In the genomic region with DNA sequence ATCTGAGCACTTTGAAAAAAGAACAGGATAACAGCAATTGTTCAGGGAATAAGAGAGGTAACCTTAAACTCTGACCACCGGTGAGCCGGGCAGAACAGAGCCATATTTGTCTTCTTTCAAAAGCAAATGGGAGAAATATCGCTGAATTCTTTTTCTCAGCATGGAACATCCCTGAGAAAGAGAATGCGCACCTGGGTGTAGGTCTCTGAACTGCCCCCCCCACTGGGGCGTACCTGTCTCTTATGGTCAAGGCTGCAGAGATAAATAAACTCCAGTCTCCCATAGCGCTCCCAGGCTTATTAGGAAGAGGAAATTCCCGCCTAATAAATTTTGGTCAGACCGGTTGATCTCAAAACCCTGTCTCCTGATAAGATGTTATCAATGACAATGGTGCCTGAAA, we compare ENCODE assay signal across 5 cellular contexts. TPM values are rescaled to one million over a fixed set of nuclear protein-coding genes. Genes with fewer than 3 reads are reported as not detected.
"Had no signal": no experiment of that assay in that cellular context is flagged by ENCODE, and none has a peak within 500 bp of the region (broad histone marks: within the 10 kb centered on the region; RNA-seq: fewer than 3 reads in every experiment).

No MANE protein-coding gene starts in this region.

RNA-seq across cellular contexts. Expression of gene C22orf42, which starts 12.0 kb away (rescaled TPM):
- total RNA-seq: H4, H7, HepG2, HT-29 had no signal
- polyA plus RNA-seq: HepG2, IgD-negative memory B cell had no signal

RNA-seq across cellular contexts. Expression of gene RFPL2, which starts 57.7 kb away (rescaled TPM):
- total RNA-seq: H4, HepG2, HT-29 had no signal
- polyA plus RNA-seq: HepG2, IgD-negative memory B cell had no signal
